In genomic region chr4:8741513-8742226, GRCh38 we compare ENCODE assay signal across 16 cellular contexts.
DNase-seq lines count a peak whose midpoint lies in the region; ATAC-seq and TF ChIP-seq lines count a peak whose summit lies in the region.
"Had no signal": no experiment of that assay in that cellular context is flagged by ENCODE, and none has a peak within 500 bp of the region (broad histone marks: within the 10 kb centered on the region; RNA-seq: fewer than 3 reads in every experiment).

No MANE protein-coding gene starts in this region.

- DNase-seq in D341Med (ENCODE audit: low spot score) (peak; percentile 9), Peyer's patch (peak in 2 of 3 donors; percentile 24 to 34), mesenchymal stem cell (no peak), stomach (peak; percentile 18), T-helper 2 cell (no peak), DMS79 treated with DMSO at 0.1 percent for 48 hours (lab: John Stamatoyannopoulos, UW) (no peak)
- DNase-seq: ACHN; CD4-positive, alpha-beta T cell; GF-D8; H7; IMR-90; NCI-H2029; NCI-H2171 treated with DMSO at 0.1 percent for 48 hours; NCI-H82; Right ventricle myocardium superior had no signal

- no peak overlapping the region for H3K4ac ChIP-seq in mesenchymal stem cell (ENCODE audit: low read depth in 1 of 2, low read length in 2 of 2)

- H3K36me3 ChIP-seq in Peyer's patch = no peaks in the 10 kb centered on the region
- no peaks in the 10 kb centered on the region for H3K36me3 ChIP-seq in mesenchymal stem cell (ENCODE audit: control insufficient read depth in 1 of 2, insufficient read depth in 2 of 2, low read depth in 1 of 2, low read length in 2 of 2)
- no peaks in the 10 kb centered on the region for H3K36me3 ChIP-seq in stomach

- H3K4me2 ChIP-seq in mesenchymal stem cell (ENCODE audit: low read length, poor library complexity, severe bottlenecking) = no peak overlapping the region

- H4K91ac ChIP-seq in mesenchymal stem cell (ENCODE audit: low read length) = peak overlapping the region; percentile 41

- H3K27me3 ChIP-seq in Peyer's patch = no peaks in the 10 kb centered on the region
- H3K27me3 ChIP-seq in mesenchymal stem cell (ENCODE audit: control insufficient read depth in 1 of 2, insufficient read depth in 1 of 2, low read length in 2 of 2) = no peaks in the 10 kb centered on the region
- peaks cover 0 to 38% (median 0%) of the 10 kb centered on the region in 3 donors for H3K27me3 ChIP-seq in stomach

- no peak for TF ChIP-seq EP300 in stomach (IDR thresholded peaks at IDR 0.05)

- H3K9me3 ChIP-seq in Peyer's patch (no peaks in the 10 kb centered on the region), mesenchymal stem cell (ENCODE audit: control insufficient read depth, low read length) (no peaks in the 10 kb centered on the region), stomach (no peaks in the 10 kb centered on the region)

- H2AK5ac ChIP-seq in mesenchymal stem cell (ENCODE audit: low read length, severe bottlenecking) = no peak overlapping the region

- H2AFZ ChIP-seq in mesenchymal stem cell (ENCODE audit: low read depth, low read length) = no peak overlapping the region

- no peak overlapping the region for H3K23ac ChIP-seq in mesenchymal stem cell (ENCODE audit: low read length in 2 of 2)

- H4K8ac ChIP-seq in mesenchymal stem cell (ENCODE audit: low read length) = no peak overlapping the region

- H3K4me1 ChIP-seq in Peyer's patch (no peaks in the 10 kb centered on the region), mesenchymal stem cell (ENCODE audit: control insufficient read depth, insufficient read depth, low read depth, low read length) (no peaks in the 10 kb centered on the region), stomach (no peaks in the 10 kb centered on the region)

- no peak overlapping the region for H3K14ac ChIP-seq in mesenchymal stem cell (ENCODE audit: low read length in 2 of 2)

- TF ChIP-seq POLR2A in Peyer's patch (IDR thresholded peaks at IDR 0.05) = no peak
- no peak for TF ChIP-seq POLR2A in stomach (IDR thresholded peaks at IDR 0.05)

- H2BK15ac ChIP-seq in mesenchymal stem cell (ENCODE audit: low read depth, poor library complexity, severe bottlenecking) = no peak overlapping the region

- H3K27ac ChIP-seq in Peyer's patch (no peak overlapping the region), mesenchymal stem cell (ENCODE audit: low read length, poor library complexity, severe bottlenecking) (no peak overlapping the region), stomach (no peak overlapping the region)

- no peak overlapping the region for H2BK120ac ChIP-seq in mesenchymal stem cell (ENCODE audit: low read depth, low read length)

- ATAC-seq in HG03108 (IDR thresholded peaks at IDR 0.05; ENCODE audit: unreplicated experiment) = no peak

- H3K4me3 ChIP-seq in Peyer's patch (no peak overlapping the region), mesenchymal stem cell (ENCODE audit: insufficient read depth in 1 of 2, low read depth in 1 of 2, low read length in 2 of 2) (no peak overlapping the region), stomach (no peak overlapping the region)

- TF ChIP-seq CTCF in Peyer's patch (IDR thresholded peaks at IDR 0.05) (no peak), stomach (IDR thresholded peaks at IDR 0.05) (no peak)

- H3K79me1 ChIP-seq in mesenchymal stem cell (replicated peaks; ENCODE audit: low read length, poor library complexity, severe bottlenecking) = no peaks in the 10 kb centered on the region

- H2BK5ac ChIP-seq in mesenchymal stem cell (ENCODE audit: low read depth, low read length, poor library complexity, severe bottlenecking) = no peak overlapping the region

- no peak overlapping the region for H3K18ac ChIP-seq in mesenchymal stem cell (ENCODE audit: low read depth in 1 of 2, low read length in 2 of 2)

- intact Hi-C loops in stomach (cut with DNase I; ENCODE audit: low total_unique reads) = no loop called here

- no peak overlapping the region for H2BK12ac ChIP-seq in mesenchymal stem cell (ENCODE audit: low read length in 2 of 2)

- H3K9ac ChIP-seq in mesenchymal stem cell (ENCODE audit: low read length) = no peak overlapping the region

- 74% methylated on average over 12 of the region's 12 CpGs for WGBS in mesenchymal stem cell
- WGBS in stomach, 5 donors = 66 to 82% (median 77%) methylated on average over 12 of the region's 12 CpGs

Comparison
In these comparisons a context has a peak if more than half of its experiments do, and no peak if none do; other contexts are left out.
1. DNase-seq: peak in D341Med (single experiment), Peyer's patch (2 of 3) and stomach (single experiment); none in mesenchymal stem cell (single experiment), T-helper 2 cell (0 of 5) and DMS79 treated with DMSO at 0.1 percent for 48 hours (single experiment).